In the genomic region with DNA sequence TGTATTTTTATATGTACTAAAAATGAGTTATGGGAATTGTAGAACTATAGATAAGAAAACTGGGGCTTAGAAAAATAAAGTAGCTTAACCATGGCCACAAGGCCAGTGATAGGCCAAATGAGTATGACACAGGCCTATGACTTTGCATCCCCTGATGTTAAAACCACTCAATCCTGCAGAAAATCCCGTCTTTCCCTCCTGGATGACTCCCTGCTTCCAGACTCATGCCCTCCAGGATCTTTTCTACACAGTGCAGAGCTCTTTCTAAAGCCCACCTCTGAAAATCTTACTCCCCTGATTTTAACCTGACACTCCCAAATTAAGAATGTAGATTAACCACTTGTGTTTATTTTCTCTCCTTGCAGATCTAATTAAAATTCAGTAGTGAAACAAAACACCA, we compare ENCODE assay signal across 29 cellular contexts.
"Had no signal": no experiment of that assay in that cellular context is flagged by ENCODE, and none has a peak within 500 bp of the region (broad histone marks: within the 10 kb centered on the region; RNA-seq: fewer than 3 reads in every experiment).

No MANE protein-coding gene starts in this region.

- H3K4me3 Mint-ChIP-seq: activated CD8-positive, alpha-beta T cell treated with anti-CD3 and anti-CD28 coated beads for 36 hours; activated naive CD4-positive, alpha-beta T cell treated with anti-CD3 and anti-CD28 coated beads for 36 hours; activated naive CD4-positive, alpha-beta T cell treated with anti-CD3 and anti-CD28 coated beads, Interleukin-2, amount 50 U/mL, for 24 hours; activated naive CD8-positive, alpha-beta T cell treated with anti-CD3 and anti-CD28 coated beads for 36 hours; activated naive CD8-positive, alpha-beta T cell treated with anti-CD3 and anti-CD28 coated beads, Interleukin-2, amount 50 U/mL, for 24 hours; activated T-cell treated with anti-CD3 and anti-CD28 coated beads, Interleukin-2, amount 50 U/mL, for 4 hours; effector memory CD8-positive, alpha-beta T cell had no signal

- H3K4me1 ChIP-seq: adrenal gland, body of pancreas, esophagus muscularis mucosa, foreskin keratinocyte, gastrocnemius medialis, heart left ventricle had no signal

- DNase-seq: activated CD4-positive, alpha-beta T cell treated with anti-CD3 and anti-CD28 coated beads for 1 hour; activated CD4-positive, alpha-beta T cell treated with anti-CD3 and anti-CD28 coated beads for 4 hours; activated CD4-positive, alpha-beta T cell treated with anti-CD3 and anti-CD28 coated beads, Interleukin-2, amount 50 U/mL, for 1 hour; activated CD4-positive, alpha-beta T cell treated with anti-CD3 and anti-CD28 coated beads, Interleukin-2, amount 50 U/mL, for 48 hours; activated CD8-positive, alpha-beta memory T cell treated with anti-CD3 and anti-CD28 coated beads for 24 hours; activated CD8-positive, alpha-beta T cell treated with anti-CD3 and anti-CD28 coated beads for 36 hours; activated effector memory CD4-positive, alpha-beta T cell treated with anti-CD3 and anti-CD28 coated beads, Interleukin-2, amount 50 U/mL, for 16 hours; activated naive CD4-positive, alpha-beta T cell treated with anti-CD3 and anti-CD28 coated beads for 36 hours; activated naive CD8-positive, alpha-beta T cell treated with anti-CD3 and anti-CD28 coated beads for 36 hours; activated naive CD8-positive, alpha-beta T cell treated with anti-CD3 and anti-CD28 coated beads, Interleukin-2, amount 50 U/mL, for 24 hours; activated T-cell treated with anti-CD3 and anti-CD28 coated beads, Interleukin-2, amount 50 U/mL, for 4 hours; adrenal gland; amygdala; aorta; body of pancreas; caudate nucleus; cortex of kidney; dermis blood vessel endothelial cell; effector CD4-positive, alpha-beta T cell; effector memory CD8-positive, alpha-beta T cell; erythroblast; foreskin keratinocyte; gastrocnemius medialis; glutamatergic neuron; heart left ventricle; T-helper 2 cell had no signal

- H3K27ac ChIP-seq: adrenal gland, body of pancreas, esophagus muscularis mucosa, foreskin keratinocyte, gastrocnemius medialis, heart left ventricle had no signal

- H3K4me3 ChIP-seq: adrenal gland, body of pancreas, esophagus muscularis mucosa, gastrocnemius medialis, heart left ventricle had no signal

- H3K4me1 Mint-ChIP-seq: activated naive CD4-positive, alpha-beta T cell treated with anti-CD3 and anti-CD28 coated beads, Interleukin-2, amount 50 U/mL, for 24 hours; activated naive CD8-positive, alpha-beta T cell treated with anti-CD3 and anti-CD28 coated beads, Interleukin-2, amount 50 U/mL, for 24 hours had no signal

- H3K27me3 ChIP-seq: adrenal gland, body of pancreas, esophagus muscularis mucosa, foreskin keratinocyte, gastrocnemius medialis, heart left ventricle had no signal

- H3K9me3 ChIP-seq: adrenal gland, body of pancreas, esophagus muscularis mucosa, gastrocnemius medialis, heart left ventricle had no signal

- H3K36me3 ChIP-seq: adrenal gland, esophagus muscularis mucosa, gastrocnemius medialis, heart left ventricle had no signal

- H3K27me3 Mint-ChIP-seq: activated CD8-positive, alpha-beta T cell treated with anti-CD3 and anti-CD28 coated beads for 36 hours; activated naive CD4-positive, alpha-beta T cell treated with anti-CD3 and anti-CD28 coated beads, Interleukin-2, amount 50 U/mL, for 24 hours; activated naive CD8-positive, alpha-beta T cell treated with anti-CD3 and anti-CD28 coated beads for 36 hours; activated naive CD8-positive, alpha-beta T cell treated with anti-CD3 and anti-CD28 coated beads, Interleukin-2, amount 50 U/mL, for 24 hours; effector memory CD8-positive, alpha-beta T cell had no signal

- H3K36me3 Mint-ChIP-seq: activated naive CD4-positive, alpha-beta T cell treated with anti-CD3 and anti-CD28 coated beads, Interleukin-2, amount 50 U/mL, for 24 hours; activated naive CD8-positive, alpha-beta T cell treated with anti-CD3 and anti-CD28 coated beads for 36 hours had no signal

- H3K27ac Mint-ChIP-seq: activated CD8-positive, alpha-beta T cell treated with anti-CD3 and anti-CD28 coated beads for 36 hours; activated naive CD4-positive, alpha-beta T cell treated with anti-CD3 and anti-CD28 coated beads for 36 hours; activated naive CD4-positive, alpha-beta T cell treated with anti-CD3 and anti-CD28 coated beads, Interleukin-2, amount 50 U/mL, for 24 hours; activated naive CD8-positive, alpha-beta T cell treated with anti-CD3 and anti-CD28 coated beads for 36 hours; activated naive CD8-positive, alpha-beta T cell treated with anti-CD3 and anti-CD28 coated beads, Interleukin-2, amount 50 U/mL, for 24 hours; activated T-helper 2 cell treated with anti-CD3 and anti-CD28 coated beads, Interferon-gamma antibody, Interleukin-2, Interleukin-4, amounts not matched to agents 10 μg/mL and 5 μg/mL and 100 μg/mL, durations not matched to agents 14 hours and 24 hours and 36 hours; effector memory CD8-positive, alpha-beta T cell had no signal

- ATAC-seq: activated CD8-positive, alpha-beta T cell treated with anti-CD3 and anti-CD28 coated beads for 36 hours; activated naive CD8-positive, alpha-beta T cell treated with anti-CD3 and anti-CD28 coated beads, Interleukin-2, amount 50 U/mL, for 24 hours; activated T-cell treated with anti-CD3 and anti-CD28 coated beads, Interleukin-2, amount 50 U/mL, for 4 hours; body of pancreas; effector memory CD8-positive, alpha-beta T cell; foreskin keratinocyte; gastrocnemius medialis; heart left ventricle had no signal

- H3K9me3 Mint-ChIP-seq: activated CD8-positive, alpha-beta T cell treated with anti-CD3 and anti-CD28 coated beads for 36 hours; activated naive CD4-positive, alpha-beta T cell treated with anti-CD3 and anti-CD28 coated beads for 36 hours; activated naive CD4-positive, alpha-beta T cell treated with anti-CD3 and anti-CD28 coated beads, Interleukin-2, amount 50 U/mL, for 24 hours; activated naive CD8-positive, alpha-beta T cell treated with anti-CD3 and anti-CD28 coated beads for 36 hours; activated T-cell treated with anti-CD3 and anti-CD28 coated beads, Interleukin-2, amount 50 U/mL, for 4 hours; activated T-helper 2 cell treated with anti-CD3 and anti-CD28 coated beads, Interferon-gamma antibody, Interleukin-2, Interleukin-4, amounts not matched to agents 10 μg/mL and 5 μg/mL and 100 μg/mL, durations not matched to agents 14 hours and 24 hours and 36 hours had no signal
